Comparison of ENCODE assay signal across 20 cellular contexts in genomic region chr3:356947-357346, GRCh38.
DNase-seq lines count a peak whose midpoint lies in the region; ATAC-seq, FAIRE-seq and TF ChIP-seq lines count a peak whose summit lies in the region.
"Had no signal": no experiment of that assay in that cellular context is flagged by ENCODE, and none has a peak within 500 bp of the region (broad histone marks: within the 10 kb centered on the region; RNA-seq: fewer than 3 reads in every experiment).

No MANE protein-coding gene starts in this region.

- POLR2A ChIA-PET in PC-3 (lab: Charles Lee; ENCODE audit: unreplicated experiment), result no interaction called here

- peak overlapping the region; percentile 46 for H3K27ac ChIP-seq in PC-3 (ENCODE audit: low read length)
- peak overlapping the region; percentile 65 to 81 for H3K27ac ChIP-seq in kidney (ENCODE audit: low read depth in 2 of 2, low read length in 2 of 2)
- H3K27ac ChIP-seq in transverse colon, result peak overlapping the region; percentile 30 to 62 (median 54)
- H3K27ac ChIP-seq: A549, ascending aorta, SK-N-MC had no signal

- no peak for TF ChIP-seq EP300 in transverse colon (IDR thresholded peaks at IDR 0.05; ENCODE audit: low read depth)

- 0 out of 2 replicates have a peak overlapping the region, but pooled peaks have one; percentile 68 for H3K4me2 ChIP-seq in PC-3 (ENCODE audit: low read length)
- H3K4me2 ChIP-seq: A549 had no signal

- in situ Hi-C loops in transverse colon (cut with MboI; ENCODE audit: low pct_ligation_motif_present in 1 of 4, low pct_unique_long_range_greater_than_20kb in 1 of 4, low sequenced_read_pairs in 3 of 4), result no loop called here

- WGBS in transverse colon (ENCODE audit: low coverage in 1 of 2), 2 donors, result 12 to 25% methylated on average over 4 of the region's 4 CpGs

- H3K4me1 ChIP-seq in PC-3 (ENCODE audit: insufficient read depth, low read length) (peaks cover 24% of the 10 kb centered on the region), kidney (ENCODE audit: control insufficient read depth in 1 of 2, insufficient read depth in 1 of 2, low read depth in 1 of 2, low read length in 2 of 2) (peaks cover 12 to 26% of the 10 kb centered on the region in 2 donors), transverse colon (peaks cover 0 to 10% (median 5%) of the 10 kb centered on the region in 4 donors)
- H3K4me1 ChIP-seq: A549, ascending aorta had no signal

- H2AFZ ChIP-seq in PC-3 (ENCODE audit: low read length), result no peak overlapping the region

- CTCF ChIA-PET in PC-3 (lab: Charles Lee), result no interaction called here

- intact Hi-C loops in PC-3 (cut with micrococcal nuclease) (no loop called here), kidney (cut with DNase I) (no loop called here), transverse colon (cut with DNase I; ENCODE audit: low total_unique reads) (no loop called here)

- H3K9ac ChIP-seq in PC-3 (ENCODE audit: low read length), result no peak overlapping the region
- no peak overlapping the region for H3K9ac ChIP-seq in kidney (ENCODE audit: low read length in 2 of 2)

- H3K9me3 ChIP-seq in PC-3 (ENCODE audit: low read length) (0 out of 2 replicates have a peak, but pooled peaks cover 4% of the 10 kb centered on the region), kidney (ENCODE audit: control insufficient read depth in 1 of 2, low read length in 2 of 2) (no peaks in the 10 kb centered on the region), transverse colon (no peaks in the 10 kb centered on the region)
- H3K9me3 ChIP-seq: A549, ascending aorta had no signal

- H3K79me2 ChIP-seq in PC-3 (ENCODE audit: low read length), result no peaks in the 10 kb centered on the region

- H3F3A ChIP-seq in PC-3 (ENCODE audit: low read length, unreplicated experiment), result no peaks in the 10 kb centered on the region

- H4K20me1 ChIP-seq in PC-3 (ENCODE audit: low read length), result no peaks in the 10 kb centered on the region

- TF ChIP-seq CTCF in PC-3 (conservative IDR thresholded peaks at IDR 0.05; ENCODE audit: low read depth, low read length) (no peak), kidney (IDR thresholded peaks at IDR 0.05; ENCODE audit: borderline replicate concordance, extremely low read depth, insufficient read depth) (no peak), transverse colon (IDR thresholded peaks at IDR 0.05) (no peak)

- no peaks in the 10 kb centered on the region for H3K9me2 ChIP-seq in PC-3 (replicated peaks; ENCODE audit: low read length)

- H3K4me3 ChIP-seq in PC-3 (ENCODE audit: low read length) (no peak overlapping the region), kidney (ENCODE audit: low read length in 2 of 2) (no peak overlapping the region), transverse colon (no peak overlapping the region)
- H3K4me3 ChIP-seq: A549, ascending aorta, SK-N-MC had no signal

- no TSS peak for BruUV-seq in PC-3 (replicated peaks; lab: Mats Ljungman, UMichigan)

- TF ChIP-seq POLR2A in transverse colon (IDR thresholded peaks at IDR 0.05), result no peak

- peak; percentile 15 for FAIRE-seq in kidney (lab: Jason Lieb, UNC)
- FAIRE-seq: A549 had no signal

- H3K27me3 ChIP-seq in PC-3 (ENCODE audit: low read length), result no peaks in the 10 kb centered on the region
- no peaks in the 10 kb centered on the region for H3K27me3 ChIP-seq in transverse colon
- H3K27me3 ChIP-seq: ascending aorta had no signal

- H3K36me3 ChIP-seq in PC-3 (ENCODE audit: low read depth, low read length), result no peaks in the 10 kb centered on the region
- H3K36me3 ChIP-seq in kidney (ENCODE audit: control insufficient read depth in 1 of 2, insufficient read depth in 2 of 2, low read length in 2 of 2), result no peaks in the 10 kb centered on the region
- no peaks in the 10 kb centered on the region for H3K36me3 ChIP-seq in transverse colon
- H3K36me3 ChIP-seq: ascending aorta had no signal

- no peak for ATAC-seq in PC-3
- ATAC-seq: A549; stimulated activated memory B cell treated with anti-CD40 and anti-IgM and Interleukin-4, amounts not matched to agents 10 μg/mL and 1 μg/mL and 100 μg/mL, for 72 hours had no signal

- DNase-seq in NCI-H345 (lab: John Stamatoyannopoulos, UW) (peak; percentile 17), NCI-H345 treated with DMSO at 0.1 percent for 48 hours (lab: John Stamatoyannopoulos, UW; ENCODE audit: unreplicated experiment) (no peak), PC-3 (peak; percentile 83), kidney (peak; percentile 73), transverse colon (peak; percentile 41), mesenteric fat pad (ENCODE audit: low spot score) (no peak)
- DNase-seq in central memory CD4-positive, alpha-beta T cell, result no peak
- DNase-seq in activated T-cell treated with anti-CD3 and anti-CD28 coated beads, Interleukin-2, amount 50 U/mL, for 1 hour, result no peak
- DNase-seq: activated CD8-positive, alpha-beta memory T cell treated with anti-CD3 and anti-CD28 coated beads, Interleukin-2, amount 50 U/mL, for 4 hours; activated naive CD4-positive, alpha-beta T cell treated with anti-CD3 and anti-CD28 coated beads for 36 hours; cortex of kidney; DND-41; glutamatergic neuron; HFFc6; MM.1S; NCI-H446 treated with DMSO at 0.1 percent for 48 hours had no signal

Comparison
In these comparisons a context has a peak if more than half of its experiments do, and no peak if none do; other contexts are left out.
1. DNase-seq: peak in NCI-H345 (single experiment), PC-3 (single experiment), kidney (single experiment) and transverse colon (single experiment); none in NCI-H345 treated with DMSO at 0.1 percent for 48 hours (single experiment), mesenteric fat pad (single experiment), central memory CD4-positive, alpha-beta T cell (single experiment) and activated T-cell treated with anti-CD3 and anti-CD28 coated beads, Interleukin-2, amount 50 U/mL, for 1 hour (single experiment).
2. Peak in every context shown above with its lines, with median percentiles within 50 percentile points of each other: H3K27ac ChIP-seq.